In genomic region chr20:2139250-2139649, GRCh38 we compare ENCODE assay signal across 14 cellular contexts.
"Had no signal": no experiment of that assay in that cellular context is flagged by ENCODE, and none has a peak within 500 bp of the region (broad histone marks: within the 10 kb centered on the region; RNA-seq: fewer than 3 reads in every experiment).

No MANE protein-coding gene starts in this region.

- H3K27ac ChIP-seq: coronary artery, left lung, thyroid gland had no signal

- DNase-seq: activated CD4-positive, alpha-beta T cell treated with anti-CD3 and anti-CD28 coated beads, Interleukin-2, amount 10 ng/mL, durations not matched to agents 24 days and 14 days; activated CD8-positive, alpha-beta T cell treated with anti-CD3 and anti-CD28 coated beads, Interleukin-2, amount 10 ng/mL, durations not matched to agents 7 days and 5 days; activated effector memory CD4-positive, alpha-beta T cell treated with Interleukin-2 at 50 U/mL for 16 hours; activated naive CD4-positive, alpha-beta T cell treated with anti-CD3 and anti-CD28 coated beads, Interleukin-2, amount 10 ng/mL, durations not matched to agents 7 days and 5 days; activated T-cell treated with anti-CD3 and anti-CD28 coated beads, Interleukin-2, amount 50 U/mL, for 24 hours; erythroblast; foreskin melanocyte; left lung; small intestine; stimulated activated CD4-positive, alpha-beta T cell treated with anti-CD3 and anti-CD28 coated beads, Interleukin-4, amount 100 ng/mL, for 1 hour; T-helper 9 cell; thyroid gland had no signal

- H3K9me3 ChIP-seq: left lung, thyroid gland had no signal

- H3K27ac Mint-ChIP-seq: activated CD4-positive, alpha-beta T cell treated with anti-CD3 and anti-CD28 coated beads, Interleukin-2, amount 10 ng/mL, durations not matched to agents 24 days and 14 days; activated CD8-positive, alpha-beta T cell treated with anti-CD3 and anti-CD28 coated beads, Interleukin-2, amount 10 ng/mL, durations not matched to agents 7 days and 5 days; activated naive CD4-positive, alpha-beta T cell treated with anti-CD3 and anti-CD28 coated beads, Interleukin-2, amount 10 ng/mL, durations not matched to agents 7 days and 5 days had no signal

- H3K27me3 ChIP-seq: left lung, thyroid gland had no signal

- H3K27me3 Mint-ChIP-seq: activated CD4-positive, alpha-beta T cell treated with anti-CD3 and anti-CD28 coated beads, Interleukin-2, amount 10 ng/mL, durations not matched to agents 24 days and 14 days; activated naive CD4-positive, alpha-beta T cell treated with anti-CD3 and anti-CD28 coated beads, Interleukin-2, amount 10 ng/mL, durations not matched to agents 7 days and 5 days; activated T-cell treated with anti-CD3 and anti-CD28 coated beads, Interleukin-2, amount 50 U/mL, for 24 hours; progenitor cell of endocrine pancreas had no signal

- ATAC-seq: activated CD8-positive, alpha-beta T cell treated with anti-CD3 and anti-CD28 coated beads, Interleukin-2, amount 10 ng/mL, durations not matched to agents 7 days and 5 days; left lung had no signal

- H3K9me3 Mint-ChIP-seq: activated CD4-positive, alpha-beta T cell treated with anti-CD3 and anti-CD28 coated beads, Interleukin-2, amount 10 ng/mL, durations not matched to agents 24 days and 14 days; activated naive CD4-positive, alpha-beta T cell treated with anti-CD3 and anti-CD28 coated beads, Interleukin-2, amount 10 ng/mL, durations not matched to agents 7 days and 5 days; activated T-cell treated with anti-CD3 and anti-CD28 coated beads, Interleukin-2, amount 50 U/mL, for 24 hours had no signal

- H3K4me1 Mint-ChIP-seq: activated naive CD4-positive, alpha-beta T cell treated with anti-CD3 and anti-CD28 coated beads, Interleukin-2, amount 10 ng/mL, durations not matched to agents 7 days and 5 days had no signal

- H3K4me3 ChIP-seq: coronary artery, left lung, thyroid gland had no signal

- H3K4me3 Mint-ChIP-seq: activated CD4-positive, alpha-beta T cell treated with anti-CD3 and anti-CD28 coated beads, Interleukin-2, amount 10 ng/mL, durations not matched to agents 24 days and 14 days; activated CD8-positive, alpha-beta T cell treated with anti-CD3 and anti-CD28 coated beads, Interleukin-2, amount 10 ng/mL, durations not matched to agents 7 days and 5 days; activated naive CD4-positive, alpha-beta T cell treated with anti-CD3 and anti-CD28 coated beads, Interleukin-2, amount 10 ng/mL, durations not matched to agents 7 days and 5 days; activated T-cell treated with anti-CD3 and anti-CD28 coated beads, Interleukin-2, amount 50 U/mL, for 24 hours had no signal
